Comparison of ENCODE assay signal across 1 cellular context in genomic region chr1:18182518-18183160, GRCh38.
TF ChIP-seq lines count a peak whose summit lies in the region.

No MANE protein-coding gene starts in this region.

TF ChIP-seq in H1, 55 proteins besides CTCF, POLR2A, EP300 and RAD21 (continued from another document):
- TF ChIP-seq CHD7 (IDR thresholded peaks at IDR 0.05; ENCODE audit: insufficient replicate concordance, low read length), result no peak
- no peak for TF ChIP-seq ZNF274 (IDR thresholded peaks at IDR 0.05; ENCODE audit: borderline replicate concordance, extremely low read depth, low read length)
- no peak for TF ChIP-seq JUND (IDR thresholded peaks at IDR 0.05; ENCODE audit: low read length)
- TF ChIP-seq SP1 (IDR thresholded peaks at IDR 0.05; ENCODE audit: low read depth, low read length), result no peak
- no peak for TF ChIP-seq KDM5A (IDR thresholded peaks at IDR 0.05; ENCODE audit: low read length)
- TF ChIP-seq CTBP2 (IDR thresholded peaks at IDR 0.05; ENCODE audit: borderline replicate concordance, insufficient read depth, insufficient read length, low read length), result no peak
